8 cellular contexts compared by ENCODE assay signal in genomic region chr13:113863511-113864302, GRCh38. TPM values are rescaled to one million over a fixed set of nuclear protein-coding genes. Genes with fewer than 3 reads are reported as not detected.
DNase-seq lines count a peak whose midpoint lies in the region; ATAC-seq and TF ChIP-seq lines count a peak whose summit lies in the region.

GAS6 (minus strand) TSS chr13:113864076; CDS start chr13:113863920, 156 bp downstream.

- DNase-seq in NCI-H1417 (lab: John Stamatoyannopoulos, UW) (peak; percentile 68 to 93 (median 82)), NCI-H1417 treated with DMSO at 0.1 percent for 48 hours (lab: John Stamatoyannopoulos, UW) (no peak), cardiac muscle cell (ENCODE audit: low read depth in 1 of 2, low spot score in 1 of 2) (peak; percentile 31 to 74), osteocyte (ENCODE audit: extremely low spot score, unreplicated experiment) (peak; percentile 84)
- peak; percentile 48 for DNase-seq in activated naive CD8-positive, alpha-beta T cell treated with anti-CD3 and anti-CD28 coated beads, Interleukin-2, amount 10 ng/mL, durations not matched to agents 7 days and 5 days

- H3K36me3 Mint-ChIP-seq in activated naive CD8-positive, alpha-beta T cell treated with anti-CD3 and anti-CD28 coated beads, Interleukin-2, amount 10 ng/mL, durations not matched to agents 7 days and 5 days = no peaks in the 10 kb centered on the region
- no peaks in the 10 kb centered on the region for H3K36me3 Mint-ChIP-seq in osteocyte (ENCODE audit: unreplicated experiment)

- H3K4me3 Mint-ChIP-seq in activated naive CD8-positive, alpha-beta T cell treated with anti-CD3 and anti-CD28 coated beads, Interleukin-2, amount 10 ng/mL, durations not matched to agents 7 days and 5 days = peak within 1 kb of the TSS; percentile 50
- peak within 1 kb of the TSS; percentile 69 for H3K4me3 Mint-ChIP-seq in osteocyte (ENCODE audit: unreplicated experiment)

- TF ChIP-seq CTCF in LNCAP (IDR thresholded peaks at IDR 0.05) = peak; percentile 14; the same call in 1 of the 2 replicates
- peak; percentile 3 for TF ChIP-seq CTCF in cardiac muscle cell (IDR thresholded peaks at IDR 0.05; ENCODE audit: low read depth, low read length)
- TF ChIP-seq CTCF in osteocyte (IDR thresholded peaks at IDR 0.05) = peak; percentile 38

- H3K27ac ChIP-seq in cardiac muscle cell = peak within 1 kb of the TSS; percentile 16

- no peaks in the 10 kb centered on the region for H3K9me3 ChIP-seq in cardiac muscle cell (ENCODE audit: low read depth)

- H3K9me3 Mint-ChIP-seq in activated naive CD8-positive, alpha-beta T cell treated with anti-CD3 and anti-CD28 coated beads, Interleukin-2, amount 10 ng/mL, durations not matched to agents 7 days and 5 days = peaks cover 9% of the 10 kb centered on the region
- no peaks in the 10 kb centered on the region for H3K9me3 Mint-ChIP-seq in osteocyte (ENCODE audit: unreplicated experiment)

- H3K27me3 Mint-ChIP-seq in activated naive CD8-positive, alpha-beta T cell treated with anti-CD3 and anti-CD28 coated beads, Interleukin-2, amount 10 ng/mL, durations not matched to agents 7 days and 5 days = peaks cover 56% of the 10 kb centered on the region
- H3K27me3 Mint-ChIP-seq in osteocyte (ENCODE audit: unreplicated experiment) = peaks cover 25% of the 10 kb centered on the region

- H3K4me1 Mint-ChIP-seq in activated naive CD8-positive, alpha-beta T cell treated with anti-CD3 and anti-CD28 coated beads, Interleukin-2, amount 10 ng/mL, durations not matched to agents 7 days and 5 days = peaks cover 4% of the 10 kb centered on the region
- peaks cover 21% of the 10 kb centered on the region for H3K4me1 Mint-ChIP-seq in osteocyte (ENCODE audit: unreplicated experiment)

- peak within 1 kb of the TSS; percentile 40 for H3K4me3 ChIP-seq in cardiac muscle cell

- no peaks in the 10 kb centered on the region for H3K36me3 ChIP-seq in cardiac muscle cell

- H3K27ac Mint-ChIP-seq in activated naive CD8-positive, alpha-beta T cell treated with anti-CD3 and anti-CD28 coated beads, Interleukin-2, amount 10 ng/mL, durations not matched to agents 7 days and 5 days = no peak within 1 kb of the TSS
- no peak within 1 kb of the TSS for H3K27ac Mint-ChIP-seq in osteocyte (ENCODE audit: unreplicated experiment)

- peak; percentile 49 for ATAC-seq in activated naive CD8-positive, alpha-beta T cell treated with anti-CD3 and anti-CD28 coated beads, Interleukin-2, amount 10 ng/mL, durations not matched to agents 7 days and 5 days (ENCODE audit: low read depth)
- ATAC-seq in HG02870 (IDR thresholded peaks at IDR 0.05; ENCODE audit: unreplicated experiment) (no peak), HG03469 (IDR thresholded peaks at IDR 0.05; ENCODE audit: unreplicated experiment) (no peak)

- peaks cover 32% of the 10 kb centered on the region for H3K4me1 ChIP-seq in cardiac muscle cell (ENCODE audit: low read depth)

- peaks cover 27% of the 10 kb centered on the region for H3K27me3 ChIP-seq in cardiac muscle cell

- POLR2A ChIA-PET in activated naive CD8-positive, alpha-beta T cell treated with anti-CD3 and anti-CD28 coated beads, Interleukin-2, amount 10 ng/mL, durations not matched to agents 7 days and 5 days (lab: Charles Lee) = no interaction called here

RNA-seq across cellular contexts. Expression of gene GAS6, which starts in this region (rescaled TPM):
- 1 to 10 TPM; 2.1 to 2.6 TPM for total RNA-seq in activated naive CD8-positive, alpha-beta T cell treated with anti-CD3 and anti-CD28 coated beads, Interleukin-2, amount 10 ng/mL, durations not matched to agents 7 days and 5 days
- total RNA-seq in cardiac muscle cell (109 and 112 TPM in 2 replicates), osteocyte (14.8 and 15.0 TPM in 2 replicates)
- polyA plus RNA-seq in cardiac muscle cell = 91.8 and 120 TPM in 2 replicates
